ENCODE assay signal across 2 cellular contexts in the genomic region with DNA sequence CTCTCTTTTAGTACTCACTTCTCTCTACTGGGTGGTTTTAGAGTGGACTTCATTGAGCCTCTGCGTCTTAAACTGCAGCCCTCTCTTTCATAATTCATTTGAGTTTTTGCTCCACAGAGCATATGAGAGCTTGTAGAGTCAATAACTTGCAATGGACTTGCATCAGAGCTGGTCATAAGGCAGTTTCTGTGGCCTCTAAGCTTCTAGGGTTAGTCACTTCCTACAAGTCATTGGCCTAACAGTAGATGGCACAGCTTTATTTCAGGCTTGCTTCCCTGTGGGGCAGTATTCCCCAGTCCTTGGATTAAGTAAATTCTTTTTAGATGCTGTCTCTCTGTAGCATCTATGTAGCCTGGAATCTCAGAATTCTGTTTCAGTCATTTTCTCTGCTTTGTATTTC.
TF ChIP-seq lines count a peak whose summit lies in the region.

No MANE protein-coding gene starts in this region.

TF ChIP-seq in HCT116, 20 proteins besides CTCF, POLR2A, EP300 and RAD21:
- TF ChIP-seq POLR2AphosphoS5 (IDR thresholded peaks at IDR 0.05; ENCODE audit: low read depth, low read length) (peak; percentile 28; the same call in 1 of the 2 replicates), FOSL1 (IDR thresholded peaks at IDR 0.05; ENCODE audit: low read depth) (peak; percentile 25; the same call in 1 of the 2 replicates), JUND (IDR thresholded peaks at IDR 0.05) (peak; percentile 37), CEBPB (IDR thresholded peaks at IDR 0.05; ENCODE audit: low read depth) (peak; percentile 78), EGR1 (IDR thresholded peaks at IDR 0.05; ENCODE audit: low read depth) (no peak), SP1 (IDR thresholded peaks at IDR 0.05; ENCODE audit: low read depth) (peak; percentile 49), ZFX (IDR thresholded peaks at IDR 0.05) (no peak)

TF ChIP-seq in SK-N-SH, 30 proteins besides CTCF, POLR2A, EP300 and RAD21:
- TF ChIP-seq GATA2 (CRISPR knock-in tag; IDR thresholded peaks at IDR 0.05) (no peak), GABPA (IDR thresholded peaks at IDR 0.05; ENCODE audit: low read depth) (no peak), TCF12 (IDR thresholded peaks at IDR 0.05) (no peak), FOSL2 (IDR thresholded peaks at IDR 0.05; ENCODE audit: borderline replicate concordance, low read depth) (no peak), TAF1 (IDR thresholded peaks at IDR 0.05; ENCODE audit: borderline replicate concordance, low read depth, low read length) (no peak), SMC3 (IDR thresholded peaks at IDR 0.05; ENCODE audit: low read depth, low read length) (no peak), POLR2AphosphoS5 (IDR thresholded peaks at IDR 0.05; ENCODE audit: low read depth, low read length) (no peak)
- TF ChIP-seq, protein P1, sequence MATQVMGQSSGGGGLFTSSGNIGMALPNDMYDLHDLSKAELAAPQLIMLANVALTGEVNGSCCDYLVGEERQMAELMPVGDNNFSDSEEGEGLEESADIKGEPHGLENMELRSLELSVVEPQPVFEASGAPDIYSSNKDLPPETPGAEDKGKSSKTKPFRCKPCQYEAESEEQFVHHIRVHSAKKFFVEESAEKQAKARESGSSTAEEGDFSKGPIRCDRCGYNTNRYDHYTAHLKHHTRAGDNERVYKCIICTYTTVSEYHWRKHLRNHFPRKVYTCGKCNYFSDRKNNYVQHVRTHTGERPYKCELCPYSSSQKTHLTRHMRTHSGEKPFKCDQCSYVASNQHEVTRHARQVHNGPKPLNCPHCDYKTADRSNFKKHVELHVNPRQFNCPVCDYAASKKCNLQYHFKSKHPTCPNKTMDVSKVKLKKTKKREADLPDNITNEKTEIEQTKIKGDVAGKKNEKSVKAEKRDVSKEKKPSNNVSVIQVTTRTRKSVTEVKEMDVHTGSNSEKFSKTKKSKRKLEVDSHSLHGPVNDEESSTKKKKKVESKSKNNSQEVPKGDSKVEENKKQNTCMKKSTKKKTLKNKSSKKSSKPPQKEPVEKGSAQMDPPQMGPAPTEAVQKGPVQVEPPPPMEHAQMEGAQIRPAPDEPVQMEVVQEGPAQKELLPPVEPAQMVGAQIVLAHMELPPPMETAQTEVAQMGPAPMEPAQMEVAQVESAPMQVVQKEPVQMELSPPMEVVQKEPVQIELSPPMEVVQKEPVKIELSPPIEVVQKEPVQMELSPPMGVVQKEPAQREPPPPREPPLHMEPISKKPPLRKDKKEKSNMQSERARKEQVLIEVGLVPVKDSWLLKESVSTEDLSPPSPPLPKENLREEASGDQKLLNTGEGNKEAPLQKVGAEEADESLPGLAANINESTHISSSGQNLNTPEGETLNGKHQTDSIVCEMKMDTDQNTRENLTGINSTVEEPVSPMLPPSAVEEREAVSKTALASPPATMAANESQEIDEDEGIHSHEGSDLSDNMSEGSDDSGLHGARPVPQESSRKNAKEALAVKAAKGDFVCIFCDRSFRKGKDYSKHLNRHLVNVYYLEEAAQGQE (IDR thresholded peaks at IDR 0.05; ENCODE audit: low read depth, low read length), result no peak
